8 cellular contexts compared by ENCODE assay signal in genomic region chr7:135977742-135978066, GRCh38. TPM values are rescaled to one million over a fixed set of nuclear protein-coding genes. Genes with fewer than 3 reads are reported as not detected.
DNase-seq lines count a peak whose midpoint lies in the region; ATAC-seq and TF ChIP-seq lines count a peak whose summit lies in the region.

No MANE protein-coding gene starts in this region.

- H3K36me3 ChIP-seq in SK-N-SH (replicated peaks in 1 of 2; ENCODE audit: control insufficient read depth in 1 of 2, insufficient read depth in 2 of 2, low read length in 1 of 2) = peaks cover 23 to 24% of the 10 kb centered on the region in 2 experiments
- peaks cover 15% of the 10 kb centered on the region for H3K36me3 ChIP-seq in iPS-20b (ENCODE audit: insufficient read depth, low read depth, low read length)
- H3K36me3 ChIP-seq in stomach smooth muscle (ENCODE audit: control insufficient read depth in 2 of 2, insufficient read depth in 2 of 2, low read length in 2 of 2) = no peaks in the 10 kb centered on the region

- TF ChIP-seq CTCF in SK-N-SH (IDR thresholded peaks at IDR 0.05) = no peak

- peaks cover 38% of the 10 kb centered on the region for H4K20me1 ChIP-seq in SK-N-SH (ENCODE audit: insufficient read depth)

- H3K9ac ChIP-seq in SK-N-SH = no peak overlapping the region; the same call in 1 of the 2 replicates
- no peak overlapping the region; the same call in 1 of the 2 replicates for H3K9ac ChIP-seq in iPS-20b (ENCODE audit: low read depth, low read length)
- peak overlapping the region; percentile 60 to 95 for H3K9ac ChIP-seq in stomach smooth muscle (ENCODE audit: low read length in 2 of 2)

- no peak for TF ChIP-seq RAD21 in SK-N-SH (IDR thresholded peaks at IDR 0.05; ENCODE audit: low read length)

- H3K4me3 ChIP-seq in SK-N-SH (ENCODE audit: low read depth in 2 of 2, low read length in 1 of 2) (peak overlapping the region; percentile 71 to 97), iPS-20b (ENCODE audit: low read length) (peak overlapping the region; percentile 88), stomach smooth muscle (ENCODE audit: low read length in 2 of 2) (peak overlapping the region; percentile 95 to 96)

- no peaks in the 10 kb centered on the region for H3K27me3 Mint-ChIP-seq in activated naive CD8-positive, alpha-beta T cell

- H3K27ac Mint-ChIP-seq in activated naive CD8-positive, alpha-beta T cell = peak overlapping the region; percentile 84

- peaks cover 18 to 30% of the 10 kb centered on the region in 2 experiments for H3K4me1 ChIP-seq in SK-N-SH (ENCODE audit: control insufficient read depth in 1 of 2, insufficient read depth in 2 of 2, low read depth in 1 of 2, low read length in 1 of 2)
- peaks cover 6% of the 10 kb centered on the region; the same call in 1 of the 2 replicates for H3K4me1 ChIP-seq in iPS-20b (ENCODE audit: insufficient read depth, low read length)
- peaks cover 13% of the 10 kb centered on the region for H3K4me1 ChIP-seq in stomach smooth muscle (ENCODE audit: control insufficient read depth, insufficient read depth, low read length)

- ATAC-seq in SK-N-SH treated with all-trans-retinoic acid at 6 μM for 48 hours = no peak

- H3F3A ChIP-seq in SK-N-SH (replicated peaks; ENCODE audit: insufficient read depth) = peaks cover 27% of the 10 kb centered on the region

- H3K79me2 ChIP-seq in SK-N-SH (ENCODE audit: insufficient read depth) = peaks cover 45% of the 10 kb centered on the region

- POLR2A ChIA-PET in SK-N-SH (lab: Yijun Ruan, JAX) = no interaction called here

- 57% methylated on average over 6 of the region's 6 CpGs for WGBS in SK-N-SH (ENCODE audit: low lambda C conversion rate)

- DNase-seq in SK-N-SH (no peak), Kasumi-1 (lab: John Stamatoyannopoulos, UW) (no peak), HK-2 (ENCODE audit: unreplicated experiment) (no peak), H4 (ENCODE audit: low spot score) (no peak)

- H3K27me3 ChIP-seq in SK-N-SH (ENCODE audit: insufficient read depth) = no peaks in the 10 kb centered on the region
- H3K27me3 ChIP-seq in iPS-20b (ENCODE audit: insufficient read depth, low read length) = no peaks in the 10 kb centered on the region
- no peaks in the 10 kb centered on the region for H3K27me3 ChIP-seq in stomach smooth muscle (ENCODE audit: control insufficient read depth in 1 of 2, insufficient read depth in 2 of 2, low read length in 2 of 2)

- H3K36me3 Mint-ChIP-seq in activated naive CD8-positive, alpha-beta T cell = peaks cover 3% of the 10 kb centered on the region

- H3K4me2 ChIP-seq in SK-N-SH = peak overlapping the region; percentile 83

- TF ChIP-seq EP300 in SK-N-SH (IDR thresholded peaks at IDR 0.05; ENCODE audit: borderline replicate concordance in 1 of 2, low read depth in 1 of 2, low read length in 1 of 2) = no peak

- CTCF ChIA-PET in SK-N-SH (lab: Yijun Ruan, JAX) = interaction anchor here (0.9 to 2.1 kb wide), 2 partner anchors 16 to 32 kb away, joined by 3 to 5 read pairs; no protein-coding TSS in a partner anchor

- H3K4me1 Mint-ChIP-seq in activated naive CD8-positive, alpha-beta T cell (ENCODE audit: low read depth) = peaks cover 80% of the 10 kb centered on the region

- H3K9me2 ChIP-seq in SK-N-SH = no peaks in the 10 kb centered on the region

- H3K9me3 ChIP-seq in SK-N-SH (no peaks in the 10 kb centered on the region), iPS-20b (ENCODE audit: insufficient read depth, low read depth, low read length) (no peaks in the 10 kb centered on the region), stomach smooth muscle (ENCODE audit: control insufficient read depth in 2 of 2, low read length in 2 of 2) (no peaks in the 10 kb centered on the region)

- peak overlapping the region; percentile 96 for H3K4me3 Mint-ChIP-seq in activated naive CD8-positive, alpha-beta T cell

- H2AFZ ChIP-seq in SK-N-SH (ENCODE audit: low read depth) = peak overlapping the region; percentile 84

- peak overlapping the region; percentile 77 to 85; a peak in 3 of 4 replicates for H3K27ac ChIP-seq in SK-N-SH (ENCODE audit: low read depth in 2 of 2, low read length in 1 of 2)
- H3K27ac ChIP-seq in iPS-20b (ENCODE audit: low read length) = no peak overlapping the region
- H3K27ac ChIP-seq in stomach smooth muscle (ENCODE audit: low read length) = peak overlapping the region; percentile 73

- no peaks in the 10 kb centered on the region for H3K9me3 Mint-ChIP-seq in activated naive CD8-positive, alpha-beta T cell (ENCODE audit: low read depth)

TF ChIP-seq in SK-N-SH, 30 proteins besides CTCF, POLR2A, EP300 and RAD21 (continues in another document):
- TF ChIP-seq RXRA (IDR thresholded peaks at IDR 0.05; ENCODE audit: borderline replicate concordance, low read depth) (no peak), NRF1 (IDR thresholded peaks at IDR 0.05; ENCODE audit: low read depth, low read length) (no peak), PBX3 (IDR thresholded peaks at IDR 0.05) (no peak), IRF3 (IDR thresholded peaks at IDR 0.05; ENCODE audit: low read depth, low read length) (no peak), TCF12 (IDR thresholded peaks at IDR 0.05) (no peak), YY1 (IDR thresholded peaks at IDR 0.05; ENCODE audit: low read depth) (no peak), MAX (IDR thresholded peaks at IDR 0.05; ENCODE audit: low read depth) (no peak), RCOR1 (IDR thresholded peaks at IDR 0.05; ENCODE audit: low read length) (no peak)

TF ChIP-seq in SK-N-SH treated with all-trans-retinoic acid at 6 μM for 48 hours, 23 proteins besides CTCF, POLR2A, EP300 and RAD21:
- TF ChIP-seq PATZ1 (CRISPR knock-in tag; IDR thresholded peaks at IDR 0.05; ENCODE audit: borderline replicate concordance) (no peak), BACH2 (CRISPR knock-in tag; IDR thresholded peaks at IDR 0.05; ENCODE audit: borderline replicate concordance) (no peak), ZNF70 (CRISPR knock-in tag; IDR thresholded peaks at IDR 0.05) (no peak), ESRRG (CRISPR knock-in tag; IDR thresholded peaks at IDR 0.05) (no peak), PPARA (CRISPR knock-in tag; IDR thresholded peaks at IDR 0.05; ENCODE audit: borderline replicate concordance) (no peak), ZC3H10 (CRISPR knock-in tag; IDR thresholded peaks at IDR 0.05) (no peak)

RNA-seq across cellular contexts. Expression of gene MTPN, which starts 0.5 kb away (rescaled TPM):
- polyA plus RNA-seq in SK-N-SH (2012; rRNA removed) = 135 and 155 TPM in 2 replicates
- 199 and 225 TPM in 2 replicates for polyA plus RNA-seq in SK-N-SH (2012; cell fraction: cytosol; rRNA removed)
- polyA plus RNA-seq in SK-N-SH (2012; cell fraction: nucleus; rRNA removed) = 32.1 and 59.1 TPM in 2 replicates
- 141 and 205 TPM in 2 replicates for total RNA-seq in H4 (2014; rRNA removed; shearing (Covaris generic))

Comparison
In these comparisons a context has a peak if more than half of its experiments do, and no peak if none do; other contexts are left out.
1. H3K9ac ChIP-seq: peak in stomach smooth muscle (2 of 2); none in SK-N-SH (single experiment) and iPS-20b (single experiment).
2. Peak in every context shown above with its lines, with median percentiles within 50 percentile points of each other: H3K4me3 ChIP-seq.